In the genomic region with DNA sequence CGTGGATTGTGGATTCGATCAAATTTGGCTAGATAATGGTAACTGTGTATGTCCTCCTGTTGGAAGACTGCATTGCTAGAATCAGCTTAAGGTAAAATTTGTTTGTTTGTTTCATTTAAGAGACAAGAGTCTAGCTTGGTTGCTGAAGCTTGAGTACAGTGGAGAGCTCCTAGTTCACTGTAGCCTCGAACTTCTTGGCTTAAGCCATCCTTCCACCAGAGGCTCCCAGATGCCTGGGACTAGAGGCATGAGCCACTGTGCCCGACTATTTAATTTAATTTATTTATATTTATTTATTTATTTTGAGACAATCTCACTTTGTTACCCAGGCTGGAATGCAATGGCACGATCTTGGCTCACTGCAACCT, we compare ENCODE assay signal across 1 cellular context.
TF ChIP-seq lines count a peak whose summit lies in the region.

No MANE protein-coding gene starts in this region.

TF ChIP-seq in GM12878, 131 proteins besides CTCF, POLR2A, EP300 and RAD21 (continued from another document):
- TF ChIP-seq, protein P1, sequence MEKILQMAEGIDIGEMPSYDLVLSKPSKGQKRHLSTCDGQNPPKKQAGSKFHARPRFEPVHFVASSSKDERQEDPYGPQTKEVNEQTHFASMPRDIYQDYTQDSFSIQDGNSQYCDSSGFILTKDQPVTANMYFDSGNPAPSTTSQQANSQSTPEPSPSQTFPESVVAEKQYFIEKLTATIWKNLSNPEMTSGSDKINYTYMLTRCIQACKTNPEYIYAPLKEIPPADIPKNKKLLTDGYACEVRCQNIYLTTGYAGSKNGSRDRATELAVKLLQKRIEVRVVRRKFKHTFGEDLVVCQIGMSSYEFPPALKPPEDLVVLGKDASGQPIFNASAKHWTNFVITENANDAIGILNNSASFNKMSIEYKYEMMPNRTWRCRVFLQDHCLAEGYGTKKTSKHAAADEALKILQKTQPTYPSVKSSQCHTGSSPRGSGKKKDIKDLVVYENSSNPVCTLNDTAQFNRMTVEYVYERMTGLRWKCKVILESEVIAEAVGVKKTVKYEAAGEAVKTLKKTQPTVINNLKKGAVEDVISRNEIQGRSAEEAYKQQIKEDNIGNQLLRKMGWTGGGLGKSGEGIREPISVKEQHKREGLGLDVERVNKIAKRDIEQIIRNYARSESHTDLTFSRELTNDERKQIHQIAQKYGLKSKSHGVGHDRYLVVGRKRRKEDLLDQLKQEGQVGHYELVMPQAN (conservative IDR thresholded peaks at IDR 0.05), result no peak
- no peak for TF ChIP-seq STAT1 (conservative IDR thresholded peaks at IDR 0.05)
